Comparison of ENCODE assay signal across 12 cellular contexts in genomic region chr15:58666957-58667356, GRCh38.
DNase-seq lines count a peak whose midpoint lies in the region; ATAC-seq, FAIRE-seq and TF ChIP-seq lines count a peak whose summit lies in the region.
"Had no signal": no experiment of that assay in that cellular context is flagged by ENCODE, and none has a peak within 500 bp of the region (broad histone marks: within the 10 kb centered on the region; RNA-seq: fewer than 3 reads in every experiment).

No MANE protein-coding gene starts in this region.

- peak; percentile 44 for FAIRE-seq in GM12892 (lab: Jason Lieb, UNC)

- TF ChIP-seq EP300 in esophagus muscularis mucosa (IDR thresholded peaks at IDR 0.05), result no peak

- H3K36me3 ChIP-seq in gastrocnemius medialis (peaks cover 0 to 22% of the 10 kb centered on the region in 2 donors), esophagus muscularis mucosa (peaks cover 0 to 22% (median 7%) of the 10 kb centered on the region in 4 donors)

- no peak overlapping the region for H3K4me3 ChIP-seq in fibroblast of mammary gland (ENCODE audit: control insufficient read depth, low read depth, low read length)
- no peak overlapping the region for H3K4me3 ChIP-seq in gastrocnemius medialis
- H3K4me3 ChIP-seq in esophagus muscularis mucosa, result no peak overlapping the region
- H3K4me3 ChIP-seq: neural progenitor cell had no signal

- 35% methylated on average over 1 of the region's 1 CpG for WGBS in esophagus muscularis mucosa

- in situ Hi-C loops in gastrocnemius medialis (cut with MboI; ENCODE audit: low sequenced_read_pairs in 4 of 4), result no loop called here

- CTCF ChIA-PET in activated CD8-positive, alpha-beta T cell treated with anti-CD3 and anti-CD28 coated beads, Interleukin-2, amount 10 ng/mL, durations not matched to agents 7 days and 5 days (lab: Charles Lee), result no interaction called here

- POLR2A ChIA-PET in activated CD8-positive, alpha-beta T cell treated with anti-CD3 and anti-CD28 coated beads, Interleukin-2, amount 10 ng/mL, durations not matched to agents 7 days and 5 days (lab: Charles Lee), result no interaction called here

- H3K4me3 Mint-ChIP-seq in activated T-helper 17 cell treated with anti-CD3 and anti-CD28 coated beads, Interleukin-2, amount 50 U/mL, for 72 hours, result no peak overlapping the region
- H3K4me3 Mint-ChIP-seq in activated CD8-positive, alpha-beta T cell treated with anti-CD3 and anti-CD28 coated beads, Interleukin-2, amount 10 ng/mL, durations not matched to agents 7 days and 5 days, result no peak overlapping the region
- H3K4me3 Mint-ChIP-seq: CD8-positive, alpha-beta T cell; neural progenitor cell; T-helper 2 cell treated with Interferon-gamma antibody and Interleukin-4, amounts not matched to agents 5 μg/mL and 100 μg/mL, for 36 hours had no signal

- H3K27ac ChIP-seq in gastrocnemius medialis (no peak overlapping the region), esophagus muscularis mucosa (replicated peaks in 1 of 4) (no peak overlapping the region)
- H3K27ac ChIP-seq: neural progenitor cell had no signal

- DNase-seq in GM12892 (ENCODE audit: insufficient read length) (no peak), fibroblast of mammary gland (ENCODE audit: low read depth) (peak; percentile 48), putamen (ENCODE audit: low spot score) (peak; percentile 92), gastrocnemius medialis (no peak), esophagus muscularis mucosa (ENCODE audit: extremely low spot score) (no peak)
- no peak for DNase-seq in activated CD8-positive, alpha-beta T cell treated with anti-CD3 and anti-CD28 coated beads, Interleukin-2, amount 10 ng/mL, durations not matched to agents 7 days and 5 days
- DNase-seq: CD8-positive, alpha-beta T cell; NCI-H2171 treated with DMSO at 0.1 percent for 48 hours had no signal

- intact Hi-C loops in gastrocnemius medialis (cut with DNase I; ENCODE audit: low total_unique reads), result no loop called here
- intact Hi-C loops in esophagus muscularis mucosa (cut with DNase I), result no loop called here

- peaks cover 5% of the 10 kb centered on the region for H3K4me1 Mint-ChIP-seq in activated T-helper 17 cell treated with anti-CD3 and anti-CD28 coated beads, Interleukin-2, amount 50 U/mL, for 72 hours
- H3K4me1 Mint-ChIP-seq in activated CD8-positive, alpha-beta T cell treated with anti-CD3 and anti-CD28 coated beads, Interleukin-2, amount 10 ng/mL, durations not matched to agents 7 days and 5 days (ENCODE audit: low read depth), result no peaks in the 10 kb centered on the region

- no peaks in the 10 kb centered on the region for H3K27me3 Mint-ChIP-seq in activated T-helper 17 cell treated with anti-CD3 and anti-CD28 coated beads, Interleukin-2, amount 50 U/mL, for 72 hours
- no peaks in the 10 kb centered on the region for H3K27me3 Mint-ChIP-seq in activated CD8-positive, alpha-beta T cell treated with anti-CD3 and anti-CD28 coated beads, Interleukin-2, amount 10 ng/mL, durations not matched to agents 7 days and 5 days (ENCODE audit: low read depth)

- H3K4me1 ChIP-seq in gastrocnemius medialis, result no peaks in the 10 kb centered on the region
- H3K4me1 ChIP-seq in esophagus muscularis mucosa, result no peaks in the 10 kb centered on the region

- no peak for TF ChIP-seq CTCF in fibroblast of mammary gland (conservative IDR thresholded peaks at IDR 0.05; ENCODE audit: control insufficient read depth, insufficient read depth, low read depth, low read length)
- no peak for TF ChIP-seq CTCF in gastrocnemius medialis (IDR thresholded peaks at IDR 0.05 in 4 of 5, conservative IDR thresholded peaks at IDR 0.05 in 1 of 5)
- no peak for TF ChIP-seq CTCF in esophagus muscularis mucosa (IDR thresholded peaks at IDR 0.05)

- ATAC-seq in activated T-helper 17 cell treated with anti-CD3 and anti-CD28 coated beads, Interleukin-2, amount 50 U/mL, for 72 hours (replicated peaks), result peak; percentile 34
- ATAC-seq in gastrocnemius medialis (no peak), GM19452 (IDR thresholded peaks at IDR 0.05; ENCODE audit: unreplicated experiment) (no peak)
- ATAC-seq in activated CD8-positive, alpha-beta T cell treated with anti-CD3 and anti-CD28 coated beads, Interleukin-2, amount 10 ng/mL, durations not matched to agents 7 days and 5 days, result no peak
- ATAC-seq: CD8-positive, alpha-beta T cell had no signal

- H3K27ac Mint-ChIP-seq in activated T-helper 17 cell treated with anti-CD3 and anti-CD28 coated beads, Interleukin-2, amount 50 U/mL, for 72 hours, result no peak overlapping the region
- H3K27ac Mint-ChIP-seq in activated CD8-positive, alpha-beta T cell treated with anti-CD3 and anti-CD28 coated beads, Interleukin-2, amount 10 ng/mL, durations not matched to agents 7 days and 5 days, result no peak overlapping the region
- H3K27ac Mint-ChIP-seq: CD8-positive, alpha-beta T cell; neural progenitor cell; T-helper 2 cell treated with Interferon-gamma antibody and Interleukin-4, amounts not matched to agents 5 μg/mL and 100 μg/mL, for 36 hours had no signal

- H3K9me3 ChIP-seq in gastrocnemius medialis (no peaks in the 10 kb centered on the region), esophagus muscularis mucosa (no peaks in the 10 kb centered on the region)

- no peak for TF ChIP-seq POLR2A in GM12892 (IDR thresholded peaks at IDR 0.05; ENCODE audit: low read depth, low read length)
- TF ChIP-seq POLR2A in gastrocnemius medialis (IDR thresholded peaks at IDR 0.05), result no peak
- TF ChIP-seq POLR2A in esophagus muscularis mucosa (IDR thresholded peaks at IDR 0.05; ENCODE audit: low read depth), result no peak

- H3K36me3 Mint-ChIP-seq in activated T-helper 17 cell treated with anti-CD3 and anti-CD28 coated beads, Interleukin-2, amount 50 U/mL, for 72 hours (ENCODE audit: low read depth), result peaks cover 50% of the 10 kb centered on the region
- H3K36me3 Mint-ChIP-seq in activated CD8-positive, alpha-beta T cell treated with anti-CD3 and anti-CD28 coated beads, Interleukin-2, amount 10 ng/mL, durations not matched to agents 7 days and 5 days (ENCODE audit: low read depth), result peaks cover 42% of the 10 kb centered on the region

- no peaks in the 10 kb centered on the region for H3K9me3 Mint-ChIP-seq in activated T-helper 17 cell treated with anti-CD3 and anti-CD28 coated beads, Interleukin-2, amount 50 U/mL, for 72 hours
- H3K9me3 Mint-ChIP-seq in activated CD8-positive, alpha-beta T cell treated with anti-CD3 and anti-CD28 coated beads, Interleukin-2, amount 10 ng/mL, durations not matched to agents 7 days and 5 days (ENCODE audit: insufficient read depth), result no peaks in the 10 kb centered on the region
- H3K9me3 Mint-ChIP-seq: CD8-positive, alpha-beta T cell; neural progenitor cell; T-helper 2 cell treated with Interferon-gamma antibody and Interleukin-4, amounts not matched to agents 5 μg/mL and 100 μg/mL, for 36 hours had no signal

- H3K27me3 ChIP-seq in gastrocnemius medialis (no peaks in the 10 kb centered on the region), esophagus muscularis mucosa (no peaks in the 10 kb centered on the region)
- H3K27me3 ChIP-seq: neural progenitor cell had no signal

Comparison
In these comparisons a context has a peak if more than half of its experiments do, and no peak if none do; other contexts are left out.
1. DNase-seq: peak in fibroblast of mammary gland (single experiment) and putamen (single experiment); none in GM12892 (single experiment), gastrocnemius medialis (0 of 2), esophagus muscularis mucosa (single experiment) and activated CD8-positive, alpha-beta T cell treated with anti-CD3 and anti-CD28 coated beads, Interleukin-2, amount 10 ng/mL, durations not matched to agents 7 days and 5 days (single experiment).